ENCODE assay signal across 22 cellular contexts in the genomic region with DNA sequence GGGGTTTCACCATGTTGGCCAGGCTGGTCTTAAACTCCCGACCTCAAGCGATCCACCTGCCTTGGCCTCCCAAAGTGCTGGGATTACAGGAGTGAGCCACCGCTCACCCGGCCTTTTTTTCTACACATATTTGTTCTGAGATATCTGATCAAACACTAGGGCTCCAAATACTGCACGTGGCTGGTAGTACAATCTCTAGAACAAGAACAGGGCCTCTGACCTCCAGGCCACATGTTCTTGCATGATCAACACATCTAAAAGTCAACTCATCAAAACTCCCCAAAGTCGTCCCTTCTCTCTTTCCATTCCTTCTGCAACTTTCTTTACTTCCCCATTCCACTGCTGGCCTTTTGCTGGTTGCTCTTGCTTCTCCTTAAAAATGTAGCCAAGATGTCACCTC.
"Had no signal": no experiment of that assay in that cellular context is flagged by ENCODE, and none has a peak within 500 bp of the region (broad histone marks: within the 10 kb centered on the region; RNA-seq: fewer than 3 reads in every experiment).

No MANE protein-coding gene starts in this region.

- H3K27ac ChIP-seq: heart left ventricle, ovary, prostate gland, upper lobe of right lung had no signal

- H3K27ac Mint-ChIP-seq: activated CD4-positive, alpha-beta memory T cell treated with anti-CD3 and anti-CD28 coated beads for 36 hours; activated naive CD4-positive, alpha-beta T cell treated with anti-CD3 and anti-CD28 coated beads for 36 hours; activated naive CD8-positive, alpha-beta T cell treated with anti-CD3 and anti-CD28 coated beads, Interleukin-2, amount 10 ng/mL, durations not matched to agents 7 days and 5 days; natural killer cell treated with Interleukin-12 subunit alpha and Interleukin-12 subunit beta and Interleukin-15 and Interleukin-18, amount 100 ng/mL, for 72 hours had no signal

- H3K27me3 ChIP-seq: heart left ventricle, neutrophil, ovary, spleen, upper lobe of right lung had no signal

- ATAC-seq: heart left ventricle; left cardiac atrium; stimulated activated naive CD8-positive, alpha-beta T cell treated with anti-CD3 and anti-CD28 coated beads, Interleukin-15, Interleukin-2, amounts not matched to agents 100 U/mL and 50 U/mL, for 24 hours; upper lobe of right lung had no signal

- H3K36me3 Mint-ChIP-seq: activated CD4-positive, alpha-beta memory T cell treated with anti-CD3 and anti-CD28 coated beads for 36 hours; activated naive CD8-positive, alpha-beta T cell treated with anti-CD3 and anti-CD28 coated beads, Interleukin-2, amount 10 ng/mL, durations not matched to agents 7 days and 5 days; natural killer cell treated with Interleukin-12 subunit alpha and Interleukin-12 subunit beta and Interleukin-15 and Interleukin-18, amount 100 ng/mL, for 72 hours had no signal

- DNase-seq: activated CD4-positive, alpha-beta memory T cell treated with anti-CD3 and anti-CD28 coated beads for 36 hours; activated CD4-positive, alpha-beta T cell treated with anti-CD3 and anti-CD28 coated beads for 4 hours; activated CD4-positive, CD25-positive, alpha-beta regulatory T cell; activated effector memory CD4-positive, alpha-beta T cell treated with Interleukin-2 at 50 U/mL for 16 hours; activated naive CD4-positive, alpha-beta T cell treated with anti-CD3 and anti-CD28 coated beads for 36 hours; activated naive CD8-positive, alpha-beta T cell treated with anti-CD3 and anti-CD28 coated beads, Interleukin-2, amount 10 ng/mL, durations not matched to agents 7 days and 5 days; activated T-cell treated with anti-CD3 and anti-CD28 coated beads, Interleukin-2, amount 50 U/mL, for 48 hours; amniotic stem cell; cortex of kidney; effector CD4-positive, alpha-beta T cell; heart left ventricle; islet precursor cell; left cardiac atrium; midbrain; ovary; spleen; stimulated activated CD4-positive, alpha-beta T cell treated with anti-CD3 and anti-CD28 coated beads, Interleukin-4, amount 100 ng/mL, for 1 hour; stimulated activated naive CD8-positive, alpha-beta T cell treated with anti-CD3 and anti-CD28 coated beads, Interleukin-15, Interleukin-2, amounts not matched to agents 100 U/mL and 50 U/mL, for 24 hours; upper lobe of right lung had no signal

- H3K9me3 Mint-ChIP-seq: activated CD4-positive, alpha-beta memory T cell treated with anti-CD3 and anti-CD28 coated beads for 36 hours; activated naive CD4-positive, alpha-beta T cell treated with anti-CD3 and anti-CD28 coated beads for 36 hours; natural killer cell treated with Interleukin-12 subunit alpha and Interleukin-12 subunit beta and Interleukin-15 and Interleukin-18, amount 100 ng/mL, for 72 hours had no signal

- H3K9me3 ChIP-seq: heart left ventricle, neutrophil, ovary, prostate gland, spleen, upper lobe of right lung had no signal

- H3K4me1 ChIP-seq: prostate gland, upper lobe of right lung had no signal

- H3K4me3 Mint-ChIP-seq: activated CD4-positive, alpha-beta memory T cell treated with anti-CD3 and anti-CD28 coated beads for 36 hours; activated naive CD4-positive, alpha-beta T cell treated with anti-CD3 and anti-CD28 coated beads for 36 hours; activated naive CD8-positive, alpha-beta T cell treated with anti-CD3 and anti-CD28 coated beads, Interleukin-2, amount 10 ng/mL, durations not matched to agents 7 days and 5 days; natural killer cell treated with Interleukin-12 subunit alpha and Interleukin-12 subunit beta and Interleukin-15 and Interleukin-18, amount 100 ng/mL, for 72 hours had no signal

- H3K4me3 ChIP-seq: heart left ventricle, ovary, prostate gland, spleen, upper lobe of right lung had no signal

- H3K36me3 ChIP-seq: heart left ventricle, neutrophil, ovary, prostate gland, spleen, upper lobe of right lung had no signal
